ENCODE assay signal across 8 cellular contexts in genomic region chr4:9532134-9532862, GRCh38.
A peak's percentile ranks its signal among the peaks of the same experiment; 100 is the strongest.
DNase-seq lines count a peak whose midpoint lies in the region; ATAC-seq, FAIRE-seq and TF ChIP-seq lines count a peak whose summit lies in the region.
"Not testable (repeated sequence)": the region's sequence is repeated elsewhere in the genome, so short reads cannot be mapped to it uniquely, and the experiment has no call there.

No MANE protein-coding gene starts in this region.

- peak; percentile 4 for FAIRE-seq in endothelial cell of umbilical vein (lab: Jason Lieb, UNC)

- H3K4me1 ChIP-seq in SK-N-SH (ENCODE audit: control insufficient read depth in 1 of 2, insufficient read depth in 2 of 2, low read depth in 1 of 2, low read length in 1 of 2); endothelial cell of umbilical vein (ENCODE audit: control insufficient read depth, extremely low read depth, insufficient read depth, low read length); right lobe of liver; smooth muscle cell (ENCODE audit: low read depth); upper lobe of right lung: not testable (repeated sequence)

- not testable (repeated sequence) for TF ChIP-seq POLR2A in endothelial cell of umbilical vein (IDR thresholded peaks at IDR 0.05; ENCODE audit: low read depth, low read length); right lobe of liver (IDR thresholded peaks at IDR 0.05)

- not testable (repeated sequence) for H3F3A ChIP-seq in SK-N-SH (replicated peaks; ENCODE audit: insufficient read depth); smooth muscle cell (ENCODE audit: low read depth)

- dilution Hi-C loops in endothelial cell of umbilical vein (cut with MboI; ENCODE audit: extremely low pct_ligation_motif_present, low sequenced_read_pairs), result not testable (repeated sequence)

- POLR2A ChIA-PET in SK-N-SH (lab: Yijun Ruan, JAX); endothelial cell of umbilical vein (lab: Charles Lee): not testable (repeated sequence)

- not testable (repeated sequence) for H3K27ac ChIP-seq in SK-N-SH (ENCODE audit: low read depth in 2 of 2, low read length in 1 of 2); endothelial cell of umbilical vein (ENCODE audit: insufficient read depth, low read depth, low read length); right lobe of liver; smooth muscle cell (ENCODE audit: low read depth)
- H3K27ac ChIP-seq in upper lobe of right lung, result peak overlapping the region; percentile 65

- not testable (repeated sequence) for H2AFZ ChIP-seq in SK-N-SH (ENCODE audit: low read depth)
- peak overlapping the region; percentile 83 for H2AFZ ChIP-seq in endothelial cell of umbilical vein (ENCODE audit: low read depth, low read length)
- H2AFZ ChIP-seq in smooth muscle cell (ENCODE audit: low read depth), result peak overlapping the region; percentile 83

- H3K9me1 ChIP-seq in endothelial cell of umbilical vein (replicated peaks; ENCODE audit: control insufficient read depth, extremely low read depth, insufficient read depth, low read length), result not testable (repeated sequence)

- H3K9me2 ChIP-seq in SK-N-SH, result not testable (repeated sequence)

- DNase-seq in GM10266 (ENCODE audit: extremely low spot score) (peak; percentile 80), NCI-H1048 (lab: John Stamatoyannopoulos, UW) (peak; percentile 44), SK-N-SH (peak; percentile 90), endothelial cell of umbilical vein (ENCODE audit: low read depth, low spot score) (peak; percentile 47), right lobe of liver (peak; percentile 70 to 81 (median 81)), smooth muscle cell (lab: John Stamatoyannopoulos, UW; ENCODE audit: unreplicated experiment) (peak; percentile 33), upper lobe of right lung (peak; percentile 93)

- intact Hi-C loops in endothelial cell of umbilical vein (cut with micrococcal nuclease), result loop anchor here (5.0 to 10.0 kb wide), 3 partner anchors 123 to 485 kb away; no protein-coding TSS in a partner anchor
- intact Hi-C loops in right lobe of liver (cut with DNase I); upper lobe of right lung (cut with DNase I): not testable (repeated sequence)

- H3K9me3 Mint-ChIP-seq in activated T-helper 17 cell treated with anti-CD3 and anti-CD28 coated beads, Interleukin-2, amount 50 U/mL, for 72 hours, result not testable (repeated sequence)

- H3K27me3 Mint-ChIP-seq in activated T-helper 17 cell treated with anti-CD3 and anti-CD28 coated beads, Interleukin-2, amount 50 U/mL, for 72 hours, result peaks cover 36% of the 10 kb centered on the region

- not testable (repeated sequence) for H3K4me1 Mint-ChIP-seq in activated T-helper 17 cell treated with anti-CD3 and anti-CD28 coated beads, Interleukin-2, amount 50 U/mL, for 72 hours

- TF ChIP-seq CTCF in GM10266 (IDR thresholded peaks at IDR 0.05; ENCODE audit: control insufficient read depth, insufficient read depth, low read depth, missing control alignments), result peak; percentile 80
- peak; percentile 48 for TF ChIP-seq CTCF in SK-N-SH (IDR thresholded peaks at IDR 0.05)
- TF ChIP-seq CTCF in endothelial cell of umbilical vein (IDR thresholded peaks at IDR 0.05; ENCODE audit: extremely low read depth in 1 of 2, insufficient read depth in 1 of 2, low read depth in 1 of 2, low read length in 2 of 2), result peak; percentile 62 to 73
- TF ChIP-seq CTCF in right lobe of liver (IDR thresholded peaks at IDR 0.05), result peak; percentile 78 to 90 (median 86)
- TF ChIP-seq CTCF in smooth muscle cell (IDR thresholded peaks at IDR 0.05; ENCODE audit: borderline replicate concordance, insufficient read depth, poor library complexity, severe bottlenecking), result peak; percentile 78
- peak; percentile 72 for TF ChIP-seq CTCF in upper lobe of right lung (IDR thresholded peaks at IDR 0.05)

- not testable (repeated sequence) for H3K27me3 ChIP-seq in SK-N-SH (ENCODE audit: insufficient read depth); endothelial cell of umbilical vein (ENCODE audit: control insufficient read depth in 2 of 2, insufficient read depth in 2 of 2, low read length in 2 of 2); right lobe of liver; upper lobe of right lung
- peaks cover 11% of the 10 kb centered on the region for H3K27me3 ChIP-seq in smooth muscle cell (ENCODE audit: low read depth)

- peak; percentile 56 for ATAC-seq in activated T-helper 17 cell treated with anti-CD3 and anti-CD28 coated beads, Interleukin-2, amount 50 U/mL, for 72 hours (replicated peaks)
- ATAC-seq in right lobe of liver, result peak; percentile 57 to 60 (median 58)
- ATAC-seq in upper lobe of right lung, result peak; percentile 75

- H4K20me1 ChIP-seq in SK-N-SH (ENCODE audit: insufficient read depth); endothelial cell of umbilical vein (replicated peaks; ENCODE audit: control insufficient read depth, extremely low read depth, insufficient read depth, low read length); smooth muscle cell (ENCODE audit: low read depth): not testable (repeated sequence)

- TF ChIP-seq EP300 in SK-N-SH (IDR thresholded peaks at IDR 0.05; ENCODE audit: borderline replicate concordance in 1 of 2, low read depth in 1 of 2, low read length in 1 of 2), result not testable (repeated sequence)

- H3K36me3 ChIP-seq in SK-N-SH (replicated peaks in 1 of 2; ENCODE audit: control insufficient read depth in 1 of 2, insufficient read depth in 2 of 2, low read length in 1 of 2); endothelial cell of umbilical vein (ENCODE audit: control insufficient read depth in 2 of 2, extremely low read depth in 1 of 2, insufficient read depth in 2 of 2, low read length in 2 of 2); right lobe of liver; smooth muscle cell (ENCODE audit: low read depth); upper lobe of right lung: not testable (repeated sequence)

- not testable (repeated sequence) for BruUV-seq in endothelial cell of umbilical vein (replicated peaks; lab: Mats Ljungman, UMichigan)

- H3K9ac ChIP-seq in SK-N-SH; endothelial cell of umbilical vein (replicated peaks; ENCODE audit: extremely low read depth, insufficient read depth, low read length); smooth muscle cell (ENCODE audit: low read depth): not testable (repeated sequence)

- CTCF ChIA-PET in SK-N-SH (lab: Yijun Ruan, JAX), result interaction anchor here (0.5 to 1.2 kb wide), 11 partner anchors 9 to 612 kb away, joined by 3 to 8 read pairs (median 3); no protein-coding TSS in a partner anchor
- CTCF ChIA-PET in endothelial cell of umbilical vein (lab: Charles Lee), result interaction anchor here (0.6 to 2.4 kb wide), 11 partner anchors 9 to 532 kb away, joined by 3 to 44 read pairs (median 3); no protein-coding TSS in a partner anchor

- H3K4me2 ChIP-seq in SK-N-SH (peak overlapping the region; percentile 76), endothelial cell of umbilical vein (ENCODE audit: insufficient read depth, low read length) (peak overlapping the region; percentile 58), smooth muscle cell (peak overlapping the region; percentile 86)

- peak; percentile 51 for TF ChIP-seq RAD21 in SK-N-SH (IDR thresholded peaks at IDR 0.05; ENCODE audit: low read length)

- not testable (repeated sequence) for H3K79me2 ChIP-seq in SK-N-SH (ENCODE audit: insufficient read depth); endothelial cell of umbilical vein (ENCODE audit: control insufficient read depth, insufficient read depth, low read length); smooth muscle cell (ENCODE audit: low read depth)

- WGBS in SK-N-SH (ENCODE audit: low lambda C conversion rate), result no CpG with 5 or more reads among the region's 81 CpGs
- WGBS in right lobe of liver (ENCODE audit: insufficient coverage, low coverage, low lambda C conversion rate, missing lambda C conversion rate), result no CpG with 5 or more reads among the region's 81 CpGs
- 2% methylated on average over 59 of the region's 81 CpGs for WGBS in smooth muscle cell (ENCODE audit: low lambda C conversion rate)

- H3K4me3 Mint-ChIP-seq in activated T-helper 17 cell treated with anti-CD3 and anti-CD28 coated beads, Interleukin-2, amount 50 U/mL, for 72 hours, result peak overlapping the region; percentile 67

- not testable (repeated sequence) for H3K27ac Mint-ChIP-seq in activated T-helper 17 cell treated with anti-CD3 and anti-CD28 coated beads, Interleukin-2, amount 50 U/mL, for 72 hours

- peak overlapping the region in 1 of 2 experiments; percentile 12; a peak in 2 of 4 replicates for H3K4me3 ChIP-seq in SK-N-SH (ENCODE audit: low read depth in 2 of 2, low read length in 1 of 2)
- peak overlapping the region in 2 of 3 experiments; percentile 31 to 59 for H3K4me3 ChIP-seq in endothelial cell of umbilical vein (replicated peaks in 1 of 3; ENCODE audit: insufficient read depth in 1 of 3, low read depth in 1 of 3, low read length in 3 of 3)
- H3K4me3 ChIP-seq in right lobe of liver, result peak overlapping the region; percentile 41 to 53 (median 42)
- peak overlapping the region; percentile 59 for H3K4me3 ChIP-seq in smooth muscle cell
- peak overlapping the region; percentile 60 for H3K4me3 ChIP-seq in upper lobe of right lung

- not testable (repeated sequence) for H3K9me3 ChIP-seq in SK-N-SH; endothelial cell of umbilical vein (replicated peaks; ENCODE audit: control insufficient read depth, insufficient read depth, low read length); right lobe of liver; smooth muscle cell (replicated peaks; ENCODE audit: low read depth); upper lobe of right lung

- H3K36me3 Mint-ChIP-seq in activated T-helper 17 cell treated with anti-CD3 and anti-CD28 coated beads, Interleukin-2, amount 50 U/mL, for 72 hours (ENCODE audit: low read depth), result not testable (repeated sequence)

TF ChIP-seq in SK-N-SH, 30 proteins besides CTCF, POLR2A, EP300 and RAD21:
- peak; percentile 42 for TF ChIP-seq SMC3 (IDR thresholded peaks at IDR 0.05; ENCODE audit: low read depth, low read length)

Comparison
In these comparisons a context has a peak if more than half of its experiments do, and no peak if none do; other contexts are left out.
1. DNase-seq: peak in every context shown above with its lines; median percentile 93 in upper lobe of right lung; 90 in SK-N-SH; 81 in right lobe of liver; 80 in GM10266; 47 in endothelial cell of umbilical vein; 44 in NCI-H1048; 33 in smooth muscle cell.